Comparison of ENCODE assay signal across 13 cellular contexts in the genomic region with DNA sequence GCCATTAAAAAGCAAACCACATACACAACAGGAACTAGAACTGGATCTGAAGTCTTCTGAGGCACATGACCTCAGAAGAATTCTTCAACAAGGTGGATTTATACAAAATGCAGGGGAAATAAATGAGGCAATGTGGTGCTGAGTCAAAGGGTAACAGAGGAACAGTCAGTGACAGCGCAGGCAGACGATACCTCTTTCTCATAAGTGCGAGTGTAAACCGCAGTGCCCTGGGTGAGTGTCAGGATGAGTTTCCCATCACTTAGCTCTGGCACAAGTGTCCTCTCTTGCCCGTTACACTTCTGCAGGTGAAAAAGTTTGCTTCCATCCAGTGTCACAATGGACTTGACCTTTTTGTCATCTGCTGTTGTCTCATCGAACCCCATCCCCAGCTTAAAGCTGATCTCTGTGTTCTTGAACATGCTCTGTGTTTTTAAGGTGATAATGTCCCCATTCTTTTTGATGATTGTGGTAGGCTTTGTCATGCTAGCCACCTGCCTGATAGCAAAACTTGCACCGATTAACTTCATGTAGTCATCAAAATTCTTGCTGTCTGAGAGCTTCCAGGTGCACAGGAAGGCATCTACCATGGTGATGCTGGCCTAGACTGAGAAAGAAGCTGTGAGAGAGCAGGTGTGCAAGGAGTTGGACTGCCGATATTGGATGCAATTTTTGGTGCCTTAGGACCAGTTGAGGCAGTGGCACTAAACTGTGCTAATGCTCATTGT.
DNase-seq lines count a peak whose midpoint lies in the region; ATAC-seq and TF ChIP-seq lines count a peak whose summit lies in the region.
"Had no signal": no experiment of that assay in that cellular context is flagged by ENCODE, and none has a peak within 500 bp of the region (broad histone marks: within the 10 kb centered on the region; RNA-seq: fewer than 3 reads in every experiment).

No MANE protein-coding gene starts in this region.

- H3K4me1 Mint-ChIP-seq in CD4-positive, CD25-positive, alpha-beta regulatory T cell: peaks cover 4 to 22% (median 20%) of the 10 kb centered on the region in 4 donors
- H3K4me1 Mint-ChIP-seq in CD4-positive, alpha-beta memory T cell: peaks cover 16 to 27% (median 19%) of the 10 kb centered on the region in 4 donors
- peaks cover 66% of the 10 kb centered on the region for H3K4me1 Mint-ChIP-seq in activated T-helper 1 cell treated with anti-CD3 and anti-CD28 coated beads, Interleukin-12 subunit alpha, Interleukin-12 subunit beta, Interleukin-2, Interleukin-4 antibody, amounts not matched to agents 30 ng/mL and 10 ng/mL and 1 ng/mL, durations not matched to agents 14 hours and 24 hours and 36 hours (ENCODE audit: low read depth)

- H3K27me3 Mint-ChIP-seq in CD4-positive, CD25-positive, alpha-beta regulatory T cell: no peaks in the 10 kb centered on the region
- no peaks in the 10 kb centered on the region for H3K27me3 Mint-ChIP-seq in CD4-positive, alpha-beta memory T cell
- no peaks in the 10 kb centered on the region for H3K27me3 Mint-ChIP-seq in activated T-helper 1 cell treated with anti-CD3 and anti-CD28 coated beads, Interleukin-12 subunit alpha, Interleukin-12 subunit beta, Interleukin-2, Interleukin-4 antibody, amounts not matched to agents 30 ng/mL and 10 ng/mL and 1 ng/mL, durations not matched to agents 14 hours and 24 hours and 36 hours (ENCODE audit: insufficient read depth)

- H2AFZ ChIP-seq in mammary epithelial cell (ENCODE audit: low read depth, low read length): no peak overlapping the region

- no peaks in the 10 kb centered on the region for H3K9me3 Mint-ChIP-seq in CD4-positive, CD25-positive, alpha-beta regulatory T cell
- no peaks in the 10 kb centered on the region for H3K9me3 Mint-ChIP-seq in CD4-positive, alpha-beta memory T cell
- H3K9me3 Mint-ChIP-seq in activated T-helper 1 cell treated with anti-CD3 and anti-CD28 coated beads, Interleukin-12 subunit alpha, Interleukin-12 subunit beta, Interleukin-2, Interleukin-4 antibody, amounts not matched to agents 30 ng/mL and 10 ng/mL and 1 ng/mL, durations not matched to agents 14 hours and 24 hours and 36 hours: peaks cover 4% of the 10 kb centered on the region

- H3K4me3 ChIP-seq in CD4-positive, CD25-positive, alpha-beta regulatory T cell (ENCODE audit: low read depth, low read length): peak overlapping the region; percentile 29
- H3K4me3 ChIP-seq in CD4-positive, alpha-beta memory T cell (ENCODE audit: low read length in 2 of 2): no peak overlapping the region
- H3K4me3 ChIP-seq in mammary epithelial cell (replicated peaks in 1 of 3; ENCODE audit: insufficient read depth in 1 of 3, low read depth in 2 of 3, low read length in 3 of 3): no peak overlapping the region
- H3K4me3 ChIP-seq: BLaER1, Peyer's patch, sigmoid colon had no signal

- ATAC-seq in CD4-positive, CD25-positive, alpha-beta regulatory T cell (ENCODE audit: low read depth in 2 of 2): peak in 1 of 2 donors; percentile 48
- ATAC-seq in HG03175 (IDR thresholded peaks at IDR 0.05; ENCODE audit: unreplicated experiment): peak; percentile 46

- CTCF ChIA-PET in CD4-positive, alpha-beta memory T cell (lab: Charles Lee; ENCODE audit: partially characterized antibody): interaction anchor here (0.9 to 1.4 kb wide), 2 partner anchors 10 to 23 kb away, joined by 3 read pairs; no protein-coding TSS in a partner anchor
- CTCF ChIA-PET in mammary epithelial cell (lab: Charles Lee; ENCODE audit: low non-redundant PET): no interaction called here

- H3K9ac ChIP-seq in mammary epithelial cell (ENCODE audit: insufficient read depth, low read length): no peak overlapping the region
- H3K9ac ChIP-seq: BLaER1 had no signal

- H3K4me2 ChIP-seq in mammary epithelial cell (ENCODE audit: insufficient read depth, low read depth, low read length): no peak overlapping the region
- H3K4me2 ChIP-seq: BLaER1 had no signal

- H3K27ac ChIP-seq in CD4-positive, CD25-positive, alpha-beta regulatory T cell (ENCODE audit: insufficient read depth, low read length, poor library complexity, severe bottlenecking): no peak overlapping the region
- no peak overlapping the region for H3K27ac ChIP-seq in CD4-positive, alpha-beta memory T cell (ENCODE audit: low read depth, low read length)
- H3K27ac ChIP-seq in mammary epithelial cell (ENCODE audit: insufficient read depth, low read depth, low read length): no peak overlapping the region
- H3K27ac ChIP-seq: BLaER1, Peyer's patch, sigmoid colon had no signal

- WGBS in mammary epithelial cell (ENCODE audit: low coverage, missing lambda C conversion rate): 90% methylated on average over 8 of the region's 8 CpGs

- dilution Hi-C loops in mammary epithelial cell (cut with HindIII; ENCODE audit: low sequenced_read_pairs): no loop called here

- no peaks in the 10 kb centered on the region for H3K36me3 ChIP-seq in CD4-positive, CD25-positive, alpha-beta regulatory T cell (ENCODE audit: control insufficient read depth, insufficient read depth, low read length)
- H3K36me3 ChIP-seq in CD4-positive, alpha-beta memory T cell (ENCODE audit: insufficient read depth, low read length): no peaks in the 10 kb centered on the region
- H3K36me3 ChIP-seq in mammary epithelial cell (ENCODE audit: insufficient read depth, low read length): no peaks in the 10 kb centered on the region
- H3K36me3 ChIP-seq: BLaER1, Peyer's patch, sigmoid colon had no signal

- H3K36me3 Mint-ChIP-seq in CD4-positive, CD25-positive, alpha-beta regulatory T cell: peaks cover 5% of the 10 kb centered on the region
- no peaks in the 10 kb centered on the region for H3K36me3 Mint-ChIP-seq in CD4-positive, alpha-beta memory T cell
- H3K36me3 Mint-ChIP-seq in activated T-helper 1 cell treated with anti-CD3 and anti-CD28 coated beads, Interleukin-12 subunit alpha, Interleukin-12 subunit beta, Interleukin-2, Interleukin-4 antibody, amounts not matched to agents 30 ng/mL and 10 ng/mL and 1 ng/mL, durations not matched to agents 14 hours and 24 hours and 36 hours (ENCODE audit: low read depth): peaks cover 6% of the 10 kb centered on the region

- H3K27ac Mint-ChIP-seq in CD4-positive, CD25-positive, alpha-beta regulatory T cell: peak overlapping the region in 2 of 3 donors; percentile 13 to 84
- H3K27ac Mint-ChIP-seq in CD4-positive, alpha-beta memory T cell: peak overlapping the region in 6 of 7 donors; percentile 2 to 43 (median 26)
- peak overlapping the region; percentile 54 for H3K27ac Mint-ChIP-seq in activated T-helper 1 cell treated with anti-CD3 and anti-CD28 coated beads, Interleukin-12 subunit alpha, Interleukin-12 subunit beta, Interleukin-2, Interleukin-4 antibody, amounts not matched to agents 30 ng/mL and 10 ng/mL and 1 ng/mL, durations not matched to agents 14 hours and 24 hours and 36 hours

- in situ Hi-C loops in mammary epithelial cell (cut with MboI; ENCODE audit: low sequenced_read_pairs in 2 of 2): no loop called here

- intact Hi-C loops in CD4-positive, alpha-beta memory T cell (cut with micrococcal nuclease): no loop called here
- intact Hi-C loops in activated T-helper 1 cell treated with anti-CD3 and anti-CD28 coated beads, Interleukin-12 subunit alpha, Interleukin-12 subunit beta, Interleukin-2, Interleukin-4 antibody, amounts not matched to agents 30 ng/mL and 10 ng/mL and 1 ng/mL, durations not matched to agents 14 hours and 24 hours and 36 hours (cut with micrococcal nuclease): loop anchor here (1.0 kb wide), 2 partner anchors 8 to 15 kb away; no protein-coding TSS in a partner anchor
- intact Hi-C loops in mammary epithelial cell (cut with micrococcal nuclease): no loop called here

- POLR2A ChIA-PET in CD4-positive, alpha-beta memory T cell (lab: Charles Lee; ENCODE audit: partially characterized antibody): interaction anchor here (1.1 to 1.5 kb wide), 2 partner anchors 14 to 23 kb away, joined by 4 to 12 read pairs; no protein-coding TSS in a partner anchor

- no peaks in the 10 kb centered on the region for H4K20me1 ChIP-seq in mammary epithelial cell (ENCODE audit: insufficient read depth, low read length)
- H4K20me1 ChIP-seq: BLaER1 had no signal

- H3K9me3 ChIP-seq in CD4-positive, CD25-positive, alpha-beta regulatory T cell (ENCODE audit: control insufficient read depth in 2 of 2, low read length in 2 of 2): no peaks in the 10 kb centered on the region
- no peaks in the 10 kb centered on the region for H3K9me3 ChIP-seq in CD4-positive, alpha-beta memory T cell (ENCODE audit: control insufficient read depth in 1 of 2, low read length in 2 of 2)
- no peaks in the 10 kb centered on the region for H3K9me3 ChIP-seq in mammary epithelial cell (replicated peaks; ENCODE audit: insufficient read depth, low read length)
- H3K9me3 ChIP-seq: Peyer's patch, sigmoid colon had no signal

- no peaks in the 10 kb centered on the region for H3K27me3 ChIP-seq in CD4-positive, CD25-positive, alpha-beta regulatory T cell (ENCODE audit: control insufficient read depth, insufficient read depth, low read length)
- no peaks in the 10 kb centered on the region for H3K27me3 ChIP-seq in CD4-positive, alpha-beta memory T cell (ENCODE audit: insufficient read depth, low read length)
- H3K27me3 ChIP-seq in mammary epithelial cell (ENCODE audit: insufficient read depth, low read length): no peaks in the 10 kb centered on the region
- H3K27me3 ChIP-seq: BLaER1, Peyer's patch, sigmoid colon had no signal

- peaks cover 15% of the 10 kb centered on the region for H3K4me1 ChIP-seq in CD4-positive, CD25-positive, alpha-beta regulatory T cell (ENCODE audit: control insufficient read depth, insufficient read depth, low read length, poor library complexity, severe bottlenecking)
- H3K4me1 ChIP-seq in CD4-positive, alpha-beta memory T cell (ENCODE audit: insufficient read depth, low read length): peaks cover 23% of the 10 kb centered on the region
- peaks cover 10% of the 10 kb centered on the region for H3K4me1 ChIP-seq in mammary epithelial cell (ENCODE audit: insufficient read depth, low read length)
- H3K4me1 ChIP-seq: Peyer's patch, sigmoid colon had no signal

- no peak for TF ChIP-seq CTCF in mammary epithelial cell (conservative IDR thresholded peaks at IDR 0.05 in 1 of 2, IDR thresholded peaks at IDR 0.05 in 1 of 2; ENCODE audit: extremely low read depth in 1 of 2, insufficient read depth in 1 of 2, low read depth in 1 of 2, low read length in 2 of 2)

- no peak for DNase-seq in CD4-positive, CD25-positive, alpha-beta regulatory T cell
- no peak for DNase-seq in CD4-positive, alpha-beta memory T cell
- no peak for DNase-seq in activated T-helper 1 cell treated with anti-CD3 and anti-CD28 coated beads, Interleukin-12 subunit alpha, Interleukin-12 subunit beta, Interleukin-2, Interleukin-4 antibody, amounts not matched to agents 30 ng/mL and 10 ng/mL and 1 ng/mL, durations not matched to agents 14 hours and 24 hours and 36 hours (ENCODE audit: low spot score)
- no peak for DNase-seq in mammary epithelial cell
- no peak for DNase-seq in HCEC 1CT
- DNase-seq in NCI-H146 treated with DMSO at 0.1 percent for 48 hours (lab: John Stamatoyannopoulos, UW; ENCODE audit: unreplicated experiment): no peak
- DNase-seq: kidney glomerular epithelial cell, NCI-H2081, NCI-H69, Peyer's patch, sigmoid colon had no signal

- no TSS peak for BruUV-seq in mammary epithelial cell (replicated peaks; lab: Mats Ljungman, UMichigan)

- peak overlapping the region in 1 of 4 donors; percentile 1 for H3K4me3 Mint-ChIP-seq in CD4-positive, CD25-positive, alpha-beta regulatory T cell
- H3K4me3 Mint-ChIP-seq in CD4-positive, alpha-beta memory T cell: peak overlapping the region in 4 of 8 donors; percentile 2 to 20 (median 4)
- no peak overlapping the region for H3K4me3 Mint-ChIP-seq in activated T-helper 1 cell treated with anti-CD3 and anti-CD28 coated beads, Interleukin-12 subunit alpha, Interleukin-12 subunit beta, Interleukin-2, Interleukin-4 antibody, amounts not matched to agents 30 ng/mL and 10 ng/mL and 1 ng/mL, durations not matched to agents 14 hours and 24 hours and 36 hours

- no peaks in the 10 kb centered on the region for H3K79me2 ChIP-seq in mammary epithelial cell (ENCODE audit: insufficient read depth, low read length)
